29 cellular contexts compared by ENCODE assay signal in genomic region chr2:96841707-96842495, GRCh38. TPM values are rescaled to one million over a fixed set of nuclear protein-coding genes. Genes with fewer than 3 reads are reported as not detected.
DNase-seq lines count a peak whose midpoint lies in the region; ATAC-seq and TF ChIP-seq lines count a peak whose summit lies in the region.
"Had no signal": no experiment of that assay in that cellular context is flagged by ENCODE, and none has a peak within 500 bp of the region (broad histone marks: within the 10 kb centered on the region; RNA-seq: fewer than 3 reads in every experiment).

No MANE protein-coding gene starts in this region.

- H3K4me3 ChIP-seq in WERI-Rb-1 (ENCODE audit: low read depth, low read length), result no peak overlapping the region
- H3K4me3 ChIP-seq in parathyroid adenoma (ENCODE audit: low read depth, low read length), result no peak overlapping the region
- H3K4me3 ChIP-seq: SJSA1, smooth muscle cell, thoracic aorta had no signal

- H3K9me3 ChIP-seq in WERI-Rb-1 (ENCODE audit: severe bottlenecking) (no peaks in the 10 kb centered on the region), parathyroid adenoma (ENCODE audit: control insufficient read depth, low read length) (no peaks in the 10 kb centered on the region)
- H3K9me3 ChIP-seq: SJSA1, thoracic aorta had no signal

- H3K4me2 ChIP-seq in parathyroid adenoma (ENCODE audit: low read length), result peak overlapping the region; percentile 49
- H3K4me2 ChIP-seq: smooth muscle cell had no signal

- no peaks in the 10 kb centered on the region for H3K79me2 ChIP-seq in parathyroid adenoma

- peak overlapping the region; percentile 8; the same call in 1 of the 2 replicates for H3K27ac ChIP-seq in WERI-Rb-1
- H3K27ac ChIP-seq in parathyroid adenoma, result peak overlapping the region; percentile 49
- H3K27ac ChIP-seq: brain microvascular endothelial cell, SJSA1, thoracic aorta had no signal

- POLR2A ChIA-PET in activated CD4-positive, alpha-beta T cell treated with anti-CD3 and anti-CD28 coated beads for 36 hours (lab: Charles Lee), result interaction anchor here (0.7 kb wide), 2 partner anchors 10 to 61 kb away, joined by 3 to 9 read pairs; no protein-coding TSS in a partner anchor

- CTCF ChIA-PET in activated CD4-positive, alpha-beta T cell treated with anti-CD3 and anti-CD28 coated beads for 36 hours (lab: Charles Lee), result interaction anchor here (0.6 to 1.2 kb wide), 4 partner anchors 10 to 158 kb away, joined by 3 to 6 read pairs (median 3); no protein-coding TSS in a partner anchor

- no peaks in the 10 kb centered on the region for H3K9me3 Mint-ChIP-seq in activated CD4-positive, alpha-beta T cell treated with anti-CD3 and anti-CD28 coated beads, Interleukin-2, amount 10 ng/mL, durations not matched to agents 24 days and 14 days
- H3K9me3 Mint-ChIP-seq in activated CD4-positive, alpha-beta T cell treated with anti-CD3 and anti-CD28 coated beads for 36 hours (ENCODE audit: low read depth), result no peaks in the 10 kb centered on the region
- H3K9me3 Mint-ChIP-seq: activated B cell treated with CpG ODN at 0.5 μM for 24 hours; activated naive CD4-positive, alpha-beta T cell treated with anti-CD3 and anti-CD28 coated beads for 36 hours; naive B cell; stimulated activated naive CD8-positive, alpha-beta T cell treated with anti-CD3 and anti-CD28 coated beads, Interleukin-15, amount 100 ng/mL, for 72 hours had no signal

- ATAC-seq in activated CD4-positive, alpha-beta T cell treated with anti-CD3 and anti-CD28 coated beads for 36 hours, result no peak
- ATAC-seq in left cardiac atrium (peak; percentile 26 to 31), GM18511 (IDR thresholded peaks at IDR 0.05; ENCODE audit: unreplicated experiment) (no peak), GM19351 (IDR thresholded peaks at IDR 0.05; ENCODE audit: unreplicated experiment) (no peak), GM19455 (IDR thresholded peaks at IDR 0.05; ENCODE audit: unreplicated experiment) (no peak)
- ATAC-seq: stimulated activated naive CD8-positive, alpha-beta T cell treated with anti-CD3 and anti-CD28 coated beads, Interleukin-15, amount 100 ng/mL, for 72 hours had no signal

- H3K4me1 Mint-ChIP-seq in activated CD4-positive, alpha-beta T cell treated with anti-CD3 and anti-CD28 coated beads, Interleukin-2, amount 10 ng/mL, durations not matched to agents 24 days and 14 days, result peaks cover 13% of the 10 kb centered on the region
- peaks cover 11% of the 10 kb centered on the region for H3K4me1 Mint-ChIP-seq in activated CD4-positive, alpha-beta T cell treated with anti-CD3 and anti-CD28 coated beads for 36 hours

- intact Hi-C loops in activated CD4-positive, alpha-beta T cell treated with anti-CD3 and anti-CD28 coated beads, Interleukin-2, amount 10 ng/mL, durations not matched to agents 24 days and 14 days (cut with micrococcal nuclease), result no loop called here
- intact Hi-C loops in activated CD4-positive, alpha-beta T cell treated with anti-CD3 and anti-CD28 coated beads for 36 hours (cut with DNase I, micrococcal nuclease), result no loop called here
- intact Hi-C loops in left cardiac atrium (cut with DNase I), result no loop called here

- H2AFZ ChIP-seq in parathyroid adenoma, result peak overlapping the region; percentile 54

- H3K9ac ChIP-seq in parathyroid adenoma, result no peak overlapping the region

- no peaks in the 10 kb centered on the region for H3K27me3 Mint-ChIP-seq in activated CD4-positive, alpha-beta T cell treated with anti-CD3 and anti-CD28 coated beads, Interleukin-2, amount 10 ng/mL, durations not matched to agents 24 days and 14 days
- no peaks in the 10 kb centered on the region for H3K27me3 Mint-ChIP-seq in activated CD4-positive, alpha-beta T cell treated with anti-CD3 and anti-CD28 coated beads for 36 hours
- H3K27me3 Mint-ChIP-seq: activated B cell treated with CpG ODN at 0.5 μM for 24 hours; naive B cell; stimulated activated naive CD8-positive, alpha-beta T cell treated with anti-CD3 and anti-CD28 coated beads, Interleukin-15, amount 100 ng/mL, for 72 hours had no signal

- H3K27ac Mint-ChIP-seq in activated CD4-positive, alpha-beta T cell treated with anti-CD3 and anti-CD28 coated beads, Interleukin-2, amount 10 ng/mL, durations not matched to agents 24 days and 14 days, result peak overlapping the region; percentile 58
- H3K27ac Mint-ChIP-seq in activated CD4-positive, alpha-beta T cell treated with anti-CD3 and anti-CD28 coated beads for 36 hours, result no peak overlapping the region
- H3K27ac Mint-ChIP-seq: activated B cell treated with CpG ODN at 0.5 μM for 24 hours; activated naive CD4-positive, alpha-beta T cell treated with anti-CD3 and anti-CD28 coated beads for 36 hours had no signal

- H3K4me3 Mint-ChIP-seq in activated CD4-positive, alpha-beta T cell treated with anti-CD3 and anti-CD28 coated beads, Interleukin-2, amount 10 ng/mL, durations not matched to agents 24 days and 14 days, result no peak overlapping the region
- H3K4me3 Mint-ChIP-seq in activated CD4-positive, alpha-beta T cell treated with anti-CD3 and anti-CD28 coated beads for 36 hours, result no peak overlapping the region
- H3K4me3 Mint-ChIP-seq: activated B cell treated with CpG ODN at 0.5 μM for 24 hours; activated naive CD4-positive, alpha-beta T cell treated with anti-CD3 and anti-CD28 coated beads for 36 hours; stimulated activated naive CD8-positive, alpha-beta T cell treated with anti-CD3 and anti-CD28 coated beads, Interleukin-15, amount 100 ng/mL, for 72 hours had no signal

- peaks cover 19% of the 10 kb centered on the region for H3K4me1 ChIP-seq in parathyroid adenoma
- H3K4me1 ChIP-seq: SJSA1 had no signal

- H3K27me3 ChIP-seq in WERI-Rb-1 (ENCODE audit: insufficient read depth, low read depth, severe bottlenecking) (no peaks in the 10 kb centered on the region), parathyroid adenoma (ENCODE audit: control insufficient read depth, insufficient read depth, low read length) (no peaks in the 10 kb centered on the region)
- H3K27me3 ChIP-seq: brain microvascular endothelial cell, SJSA1 had no signal

- H3K36me3 Mint-ChIP-seq in activated CD4-positive, alpha-beta T cell treated with anti-CD3 and anti-CD28 coated beads, Interleukin-2, amount 10 ng/mL, durations not matched to agents 24 days and 14 days (ENCODE audit: low read depth), result peaks cover 23% of the 10 kb centered on the region
- H3K36me3 Mint-ChIP-seq in activated CD4-positive, alpha-beta T cell treated with anti-CD3 and anti-CD28 coated beads for 36 hours (ENCODE audit: low read depth), result peaks cover 17% of the 10 kb centered on the region
- H3K36me3 Mint-ChIP-seq: naive B cell had no signal

- H3K36me3 ChIP-seq in WERI-Rb-1, result peaks cover 24% of the 10 kb centered on the region
- H3K36me3 ChIP-seq in parathyroid adenoma (ENCODE audit: control insufficient read depth, insufficient read depth, low read length), result no peaks in the 10 kb centered on the region
- H3K36me3 ChIP-seq: brain microvascular endothelial cell, SJSA1 had no signal

- no peak for DNase-seq in activated CD4-positive, alpha-beta T cell treated with anti-CD3 and anti-CD28 coated beads, Interleukin-2, amount 10 ng/mL, durations not matched to agents 24 days and 14 days
- DNase-seq in activated CD4-positive, alpha-beta T cell treated with anti-CD3 and anti-CD28 coated beads for 36 hours, result no peak
- DNase-seq in WERI-Rb-1, result peak; percentile 48
- DNase-seq in left cardiac atrium, result no peak
- DNase-seq: 8988T; activated B cell treated with CpG ODN at 0.5 μM for 24 hours; activated CD4-positive, alpha-beta T cell treated with anti-CD3 and anti-CD28 coated beads, Interleukin-2, amount 50 U/mL, for 48 hours; activated naive CD4-positive, alpha-beta T cell treated with anti-CD3 and anti-CD28 coated beads for 36 hours; amygdala; brain microvascular endothelial cell; C1 segment of cervical spinal cord; DND-41; effector CD4-positive, alpha-beta T cell; GF-D8; GOT3; Karpas-422; naive B cell; NCI-H1930; NCI-H2171 treated with DMSO at 0.1 percent for 48 hours; NCI-H510A treated with DMSO at 0.1 percent for 48 hours; stimulated activated naive CD8-positive, alpha-beta T cell treated with anti-CD3 and anti-CD28 coated beads, Interleukin-15, amount 100 ng/mL, for 72 hours; T1000 had no signal

- TF ChIP-seq CTCF in WERI-Rb-1 (IDR thresholded peaks at IDR 0.05; ENCODE audit: low read depth, low read length) (no peak), parathyroid adenoma (IDR thresholded peaks at IDR 0.05) (no peak)

RNA-seq across cellular contexts. Expression of gene ANKRD23, which starts 1.9 kb away (rescaled TPM):
- total RNA-seq in activated CD4-positive, alpha-beta T cell treated with anti-CD3 and anti-CD28 coated beads, Interleukin-2, amount 10 ng/mL, durations not matched to agents 24 days and 14 days, result 6.7 and 8.4 TPM in 2 replicates
- 1 to 10 TPM; 5.1 to 5.3 TPM for total RNA-seq in activated CD4-positive, alpha-beta T cell treated with anti-CD3 and anti-CD28 coated beads for 36 hours
- total RNA-seq in left cardiac atrium, result 10 to 100 TPM; 18.4 to 24.7 TPM

RNA-seq across cellular contexts. Expression of gene ANKRD39, which starts 15.9 kb away (rescaled TPM):
- total RNA-seq in activated CD4-positive, alpha-beta T cell treated with anti-CD3 and anti-CD28 coated beads, Interleukin-2, amount 10 ng/mL, durations not matched to agents 24 days and 14 days, result 37.0 and 44.0 TPM in 2 replicates
- 10 to 100 TPM; 23.0 to 23.6 TPM for total RNA-seq in activated CD4-positive, alpha-beta T cell treated with anti-CD3 and anti-CD28 coated beads for 36 hours
- 10 to 100 TPM; 11.9 to 12.4 TPM for total RNA-seq in left cardiac atrium

RNA-seq across cellular contexts. Expression of gene CNNM3, which starts 25.8 kb away (rescaled TPM):
- total RNA-seq in activated CD4-positive, alpha-beta T cell treated with anti-CD3 and anti-CD28 coated beads, Interleukin-2, amount 10 ng/mL, durations not matched to agents 24 days and 14 days, result 29.4 and 30.5 TPM in 2 replicates
- total RNA-seq in activated CD4-positive, alpha-beta T cell treated with anti-CD3 and anti-CD28 coated beads for 36 hours, result 10 to 100 TPM; 19.2 to 31.2 TPM
- 10 to 100 TPM in 1 of 2 donors, 1 to 10 TPM in 1; 9.6 to 10.3 TPM for total RNA-seq in left cardiac atrium

RNA-seq across cellular contexts. Expression of gene SEMA4C, which starts 28.0 kb away (rescaled TPM):
- total RNA-seq in activated CD4-positive, alpha-beta T cell treated with anti-CD3 and anti-CD28 coated beads, Interleukin-2, amount 10 ng/mL, durations not matched to agents 24 days and 14 days, result 23.8 and 26.1 TPM in 2 replicates
- 1 to 10 TPM; 7.5 to 9.6 TPM for total RNA-seq in activated CD4-positive, alpha-beta T cell treated with anti-CD3 and anti-CD28 coated beads for 36 hours
- total RNA-seq in left cardiac atrium, result 10 to 100 TPM; 22.1 to 24.8 TPM

Comparison
In these comparisons a context has a peak if more than half of its experiments do, and no peak if none do; other contexts are left out.
1. ATAC-seq: peak in left cardiac atrium (2 of 2); none in activated CD4-positive, alpha-beta T cell treated with anti-CD3 and anti-CD28 coated beads for 36 hours (single experiment), GM18511 (single experiment), GM19351 (single experiment) and GM19455 (single experiment).